ENCODE assay signal across 1 cellular context in genomic region chr14:20377171-20377570, GRCh38.
TF ChIP-seq lines count a peak whose summit lies in the region.

No MANE protein-coding gene starts in this region.

TF ChIP-seq in HepG2, 621 proteins besides CTCF, POLR2A, EP300 and RAD21:
- TF ChIP-seq MAZ (IDR thresholded peaks at IDR 0.05; ENCODE audit: borderline replicate concordance, low read depth, low read length) (no peak), MAZ (CRISPR knock-in tag; IDR thresholded peaks at IDR 0.05; ENCODE audit: low read depth) (no peak), GMEB2 (CRISPR knock-in tag; IDR thresholded peaks at IDR 0.05; ENCODE audit: low read depth) (no peak), ZKSCAN8 (CRISPR knock-in tag; IDR thresholded peaks at IDR 0.05; ENCODE audit: borderline replicate concordance) (no peak), HDAC6 (IDR thresholded peaks at IDR 0.05; ENCODE audit: low read depth, low read length) (no peak), UBTF (CRISPR knock-in tag; IDR thresholded peaks at IDR 0.05) (no peak), ZNF224 (CRISPR knock-in tag; IDR thresholded peaks at IDR 0.05) (no peak), IKZF1 (IDR thresholded peaks at IDR 0.05) (no peak)
